ENCODE assay signal across 9 cellular contexts in genomic region chr10:73648252-73648651, GRCh38. TPM values are rescaled to one million over a fixed set of nuclear protein-coding genes. Genes with fewer than 3 reads are reported as not detected.
DNase-seq lines count a peak whose midpoint lies in the region; ATAC-seq, FAIRE-seq and TF ChIP-seq lines count a peak whose summit lies in the region.
"Had no signal": no experiment of that assay in that cellular context is flagged by ENCODE, and none has a peak within 500 bp of the region (broad histone marks: within the 10 kb centered on the region; RNA-seq: fewer than 3 reads in every experiment).

No MANE protein-coding gene starts in this region.

- intact Hi-C loops in kidney (cut with DNase I), result no loop called here
- intact Hi-C loops in activated naive CD4-positive, alpha-beta T cell treated with anti-CD3 and anti-CD28 coated beads for 36 hours (cut with micrococcal nuclease), result no loop called here

- peaks cover 4% of the 10 kb centered on the region for H3K23me2 ChIP-seq in H9 (ENCODE audit: insufficient read length, low read depth, low read length, poor library complexity, severe bottlenecking)

- H2AFZ ChIP-seq in H9 (ENCODE audit: low read length) (no peak overlapping the region), smooth muscle cell (ENCODE audit: low read depth) (peak overlapping the region; percentile 81)

- no peak overlapping the region for H3K27ac ChIP-seq in H9 (ENCODE audit: insufficient read length, low read depth, low read length)
- H3K27ac ChIP-seq in caudate nucleus (ENCODE audit: low read depth, low read length), result no peak overlapping the region
- no peak overlapping the region for H3K27ac ChIP-seq in kidney (ENCODE audit: low read depth in 2 of 2, low read length in 2 of 2)
- H3K27ac ChIP-seq in smooth muscle cell (ENCODE audit: low read depth), result no peak overlapping the region

- no peak overlapping the region for H4K5ac ChIP-seq in H9 (ENCODE audit: insufficient read length, low read depth, low read length)

- CTCF ChIA-PET in activated naive CD4-positive, alpha-beta T cell treated with anti-CD3 and anti-CD28 coated beads for 36 hours (lab: Charles Lee), result interaction anchor here (0.9 to 7.6 kb wide), 3 partner anchors 9 to 119 kb away, joined by 4 to 114 read pairs (median 4); no protein-coding TSS in a partner anchor

- no peak overlapping the region for H2BK15ac ChIP-seq in H9 (ENCODE audit: low read depth, low read length)

- no peaks in the 10 kb centered on the region for H3K79me1 ChIP-seq in H9 (ENCODE audit: insufficient read depth, low read depth, low read length, poor library complexity, severe bottlenecking)

- DNase-seq in H9 (peak; percentile 43), caudate nucleus (lab: John Stamatoyannopoulos, UW) (peak in 41 of 61 donors; percentile 7 to 62 (median 27)), kidney (peak; percentile 77), smooth muscle cell (lab: John Stamatoyannopoulos, UW; ENCODE audit: unreplicated experiment) (no peak), ureter (ENCODE audit: low spot score) (no peak), NCI-H345 (lab: John Stamatoyannopoulos, UW) (no peak)
- no peak for DNase-seq in activated naive CD4-positive, alpha-beta T cell treated with anti-CD3 and anti-CD28 coated beads for 36 hours

- H3K79me2 ChIP-seq in H9 (ENCODE audit: insufficient read depth, low read length) (no peaks in the 10 kb centered on the region), smooth muscle cell (ENCODE audit: low read depth) (no peaks in the 10 kb centered on the region)

- no peak overlapping the region for H3K9ac ChIP-seq in H9 (ENCODE audit: extremely low read depth, insufficient read length, low read length)
- peak overlapping the region in 1 of 2 donors; percentile 65 for H3K9ac ChIP-seq in kidney (ENCODE audit: low read length in 2 of 2)
- peak overlapping the region; percentile 35 for H3K9ac ChIP-seq in smooth muscle cell (ENCODE audit: low read depth)

- H4K20me1 ChIP-seq in H9 (ENCODE audit: control insufficient read depth, insufficient read depth, insufficient read length), result no peaks in the 10 kb centered on the region
- H4K20me1 ChIP-seq in smooth muscle cell (ENCODE audit: low read depth), result no peaks in the 10 kb centered on the region

- H3F3A ChIP-seq in smooth muscle cell (ENCODE audit: low read depth), result peaks cover 7% of the 10 kb centered on the region

- H3K23ac ChIP-seq in H9 (ENCODE audit: insufficient read length, low read depth, low read length), result no peak overlapping the region

- H3K4me3 Mint-ChIP-seq in H9, result peak overlapping the region; percentile 71 to 88
- no peak overlapping the region for H3K4me3 Mint-ChIP-seq in activated naive CD4-positive, alpha-beta T cell treated with anti-CD3 and anti-CD28 coated beads for 36 hours

- H3K9me3 ChIP-seq in H9 (ENCODE audit: control insufficient read depth, low read depth, low read length), result no peaks in the 10 kb centered on the region
- no peaks in the 10 kb centered on the region for H3K9me3 ChIP-seq in kidney (ENCODE audit: control insufficient read depth in 1 of 2, low read length in 2 of 2)
- no peaks in the 10 kb centered on the region for H3K9me3 ChIP-seq in smooth muscle cell (replicated peaks; ENCODE audit: low read depth)

- H3K4me3 ChIP-seq in kidney (ENCODE audit: low read length in 2 of 2), result peak overlapping the region; percentile 69 to 75
- peak overlapping the region; percentile 71 for H3K4me3 ChIP-seq in smooth muscle cell

- no peak overlapping the region for H2BK5ac ChIP-seq in H9 (ENCODE audit: insufficient read length, low read length)

- H3K27me3 Mint-ChIP-seq in H9 (ENCODE audit: low read depth), result peaks cover 2% of the 10 kb centered on the region
- H3K27me3 Mint-ChIP-seq in activated naive CD4-positive, alpha-beta T cell treated with anti-CD3 and anti-CD28 coated beads for 36 hours (ENCODE audit: low read depth), result peaks cover 10% of the 10 kb centered on the region

- no peak overlapping the region for H4K8ac ChIP-seq in H9 (replicated peaks; ENCODE audit: insufficient read length, low read depth, low read length)

- H3K36me3 ChIP-seq in kidney (ENCODE audit: control insufficient read depth in 1 of 2, insufficient read depth in 2 of 2, low read length in 2 of 2) (no peaks in the 10 kb centered on the region), smooth muscle cell (ENCODE audit: low read depth) (no peaks in the 10 kb centered on the region)

- no peak overlapping the region; a peak in 1 of 7 replicates for H3K27ac Mint-ChIP-seq in H9
- H3K27ac Mint-ChIP-seq in activated naive CD4-positive, alpha-beta T cell treated with anti-CD3 and anti-CD28 coated beads for 36 hours, result no peak overlapping the region

- H3T11ph ChIP-seq in H9 (ENCODE audit: low read length), result no peak overlapping the region

- H3K14ac ChIP-seq in H9 (ENCODE audit: insufficient read depth, low read length), result no peak overlapping the region; the same call in 1 of the 2 replicates

- H3K18ac ChIP-seq in H9 (ENCODE audit: insufficient read length, low read depth, low read length), result no peak overlapping the region

- H2BK20ac ChIP-seq in H9 (ENCODE audit: low read depth, low read length, poor library complexity, severe bottlenecking), result no peak overlapping the region

- no peak overlapping the region for H2AK5ac ChIP-seq in H9 (ENCODE audit: insufficient read length, low read length)

- H3K4ac ChIP-seq in H9 (ENCODE audit: low read depth, low read length), result no peak overlapping the region

- H3K27me3 ChIP-seq in H9 (ENCODE audit: insufficient read depth, low read length), result no peaks in the 10 kb centered on the region
- no peaks in the 10 kb centered on the region for H3K27me3 ChIP-seq in smooth muscle cell (ENCODE audit: low read depth)

- no peak overlapping the region for H4K91ac ChIP-seq in H9 (ENCODE audit: insufficient read length, low read depth, low read length)

- TF ChIP-seq CTCF in H9 (conservative IDR thresholded peaks at IDR 0.05), result no peak
- TF ChIP-seq CTCF in kidney (IDR thresholded peaks at IDR 0.05; ENCODE audit: borderline replicate concordance, extremely low read depth, insufficient read depth), result no peak
- TF ChIP-seq CTCF in smooth muscle cell (IDR thresholded peaks at IDR 0.05; ENCODE audit: borderline replicate concordance, insufficient read depth, poor library complexity, severe bottlenecking), result no peak

- no peak overlapping the region for H2BK12ac ChIP-seq in H9 (ENCODE audit: insufficient read length, low read depth, low read length)

- H3K36me3 Mint-ChIP-seq in H9 (ENCODE audit: insufficient read depth in 1 of 3, low read depth in 3 of 3), result no peaks in the 10 kb centered on the region
- no peaks in the 10 kb centered on the region for H3K36me3 Mint-ChIP-seq in activated naive CD4-positive, alpha-beta T cell treated with anti-CD3 and anti-CD28 coated beads for 36 hours (ENCODE audit: low read depth)

- H3K4me1 ChIP-seq in H9 (ENCODE audit: insufficient read depth, low read length), result peaks cover 3% of the 10 kb centered on the region; the same call in 1 of the 2 replicates
- H3K4me1 ChIP-seq in kidney (ENCODE audit: control insufficient read depth in 1 of 2, insufficient read depth in 1 of 2, low read depth in 1 of 2, low read length in 2 of 2), result peaks cover 0 to 4% of the 10 kb centered on the region in 2 donors
- no peaks in the 10 kb centered on the region for H3K4me1 ChIP-seq in smooth muscle cell (ENCODE audit: low read depth)

- no peak overlapping the region for H3K56ac ChIP-seq in H9 (ENCODE audit: insufficient read length, low read depth, low read length)

- no peak for FAIRE-seq in kidney (lab: Jason Lieb, UNC)

- no peak overlapping the region for H2BK120ac ChIP-seq in H9 (ENCODE audit: low read depth, low read length, poor library complexity, severe bottlenecking)

- no peak for ATAC-seq in GM18858 (IDR thresholded peaks at IDR 0.05; ENCODE audit: unreplicated experiment)

- no peaks in the 10 kb centered on the region for H3K9me3 Mint-ChIP-seq in H9
- H3K9me3 Mint-ChIP-seq in activated naive CD4-positive, alpha-beta T cell treated with anti-CD3 and anti-CD28 coated beads for 36 hours, result no peaks in the 10 kb centered on the region

- no CpG with 5 or more reads among the region's 16 CpGs for WGBS in H9 (ENCODE audit: extremely low coverage, insufficient read length, low lambda C conversion rate)
- 67% methylated on average over 11 of the region's 16 CpGs for WGBS in smooth muscle cell (ENCODE audit: low lambda C conversion rate)

- H3K4me1 Mint-ChIP-seq in H9, result peaks cover 18 to 22% of the 10 kb centered on the region in 2 experiments
- peaks cover 15% of the 10 kb centered on the region for H3K4me1 Mint-ChIP-seq in activated naive CD4-positive, alpha-beta T cell treated with anti-CD3 and anti-CD28 coated beads for 36 hours (ENCODE audit: low read depth)

- H3K4me2 ChIP-seq in H9 (ENCODE audit: insufficient read depth, insufficient read length, low read length) (peak overlapping the region; percentile 26), smooth muscle cell (peak overlapping the region; percentile 97)

RNA-seq across cellular contexts. Expression of gene MYOZ1, which starts 7.0 kb away (rescaled TPM):
- total RNA-seq in H9 (2021) (1.5 and 2.4 TPM in 2 replicates), kidney (3.5 TPM), smooth muscle cell (2.4 and 3.9 TPM in 2 replicates), ureter (0.91 TPM)
- polyA plus RNA-seq in kidney (ENCODE audit: insufficient read depth, low read depth, low replicate concordance) (9.2 TPM), smooth muscle cell (1.7 and 5.6 TPM in 2 replicates)
- total RNA-seq in activated naive CD4-positive, alpha-beta T cell treated with anti-CD3 and anti-CD28 coated beads for 36 hours, result not detected
- total RNA-seq: left colon had no signal

RNA-seq across cellular contexts. Expression of gene SYNPO2L, which starts 7.6 kb away (rescaled TPM):
- total RNA-seq in H9 (2021) (0.11 TPM in 1 of 2 replicates, not detected in the other), kidney (0.38 TPM), smooth muscle cell (not detected in 2 replicates), ureter (0.29 TPM)
- polyA plus RNA-seq in kidney (ENCODE audit: insufficient read depth, low read depth, low replicate concordance) (0.15 TPM), smooth muscle cell (0.18 and 0.25 TPM in 2 replicates)
- not detected for total RNA-seq in activated naive CD4-positive, alpha-beta T cell treated with anti-CD3 and anti-CD28 coated beads for 36 hours
- total RNA-seq: left colon had no signal

RNA-seq across cellular contexts. Expression of gene AGAP5, which starts 49.7 kb away (rescaled TPM):
- 5.2 and 5.5 TPM in 2 replicates for total RNA-seq in H9 (2021)
- total RNA-seq in kidney, result 9.9 TPM
- polyA plus RNA-seq in kidney (ENCODE audit: insufficient read depth, low read depth, low replicate concordance), result 3.8 TPM
- total RNA-seq in smooth muscle cell, result 4.1 and 7.8 TPM in 2 replicates
- polyA plus RNA-seq in smooth muscle cell, result 1.4 and 3.2 TPM in 2 replicates
- 1 to 10 TPM; 7.8 to 9.0 TPM for total RNA-seq in activated naive CD4-positive, alpha-beta T cell treated with anti-CD3 and anti-CD28 coated beads for 36 hours
- total RNA-seq in ureter, result 17.7 TPM

RNA-seq across cellular contexts. Expression of gene USP54, which starts 57.1 kb away (rescaled TPM):
- total RNA-seq in H9 (2021), result 35.7 and 37.9 TPM in 2 replicates
- total RNA-seq in kidney, result 46.9 TPM
- 5.8 TPM for polyA plus RNA-seq in kidney (ENCODE audit: insufficient read depth, low read depth, low replicate concordance)
- 8.2 and 10.2 TPM in 2 replicates for total RNA-seq in smooth muscle cell
- 3.1 and 6.8 TPM in 2 replicates for polyA plus RNA-seq in smooth muscle cell
- 1 to 10 TPM; 3.5 to 3.8 TPM for total RNA-seq in activated naive CD4-positive, alpha-beta T cell treated with anti-CD3 and anti-CD28 coated beads for 36 hours
- total RNA-seq in ureter, result 124 TPM

Comparison
In these comparisons a context has a peak if more than half of its experiments do, and no peak if none do; other contexts are left out.
1. DNase-seq: peak in H9 (single experiment), caudate nucleus (41 of 61) and kidney (single experiment); none in smooth muscle cell (single experiment), activated naive CD4-positive, alpha-beta T cell treated with anti-CD3 and anti-CD28 coated beads for 36 hours (single experiment), ureter (single experiment) and NCI-H345 (single experiment).